In genomic region chr2:202158796-202159195, GRCh38 we compare ENCODE assay signal across 12 cellular contexts.
DNase-seq lines count a peak whose midpoint lies in the region; FAIRE-seq and TF ChIP-seq lines count a peak whose summit lies in the region.
"Had no signal": no experiment of that assay in that cellular context is flagged by ENCODE, and none has a peak within 500 bp of the region (broad histone marks: within the 10 kb centered on the region; RNA-seq: fewer than 3 reads in every experiment).

No MANE protein-coding gene starts in this region.

- H3K4me1 ChIP-seq in astrocyte (ENCODE audit: insufficient read depth, low read length) (peaks cover 9% of the 10 kb centered on the region), kidney (ENCODE audit: control insufficient read depth in 1 of 2, insufficient read depth in 1 of 2, low read depth in 1 of 2, low read length in 2 of 2) (no peaks in the 10 kb centered on the region)
- H3K4me1 ChIP-seq: HAP-1 had no signal

- peak; percentile 17 for FAIRE-seq in astrocyte (lab: Jason Lieb, UNC)
- no peak for FAIRE-seq in H54 (lab: Jason Lieb, UNC)
- no peak for FAIRE-seq in kidney (lab: Jason Lieb, UNC)
- FAIRE-seq: endothelial cell of umbilical vein had no signal

- DNase-seq in Calu3, result peak; percentile 30
- DNase-seq in astrocyte (ENCODE audit: low read depth), result no peak
- no peak for DNase-seq in kidney epithelial cell (ENCODE audit: low read depth)
- no peak for DNase-seq in T-helper 2 cell treated with Interferon-gamma antibody and Interleukin-4, amounts not matched to agents 5 μg/mL and 100 μg/mL, for 36 hours (ENCODE audit: low spot score)
- no peak for DNase-seq in H54 (ENCODE audit: insufficient read length, low spot score)
- no peak for DNase-seq in kidney
- DNase-seq in GDM1 (lab: John Stamatoyannopoulos, UW), result no peak
- DNase-seq: NCI-H1436 treated with DMSO at 0.1 percent for 48 hours; stimulated activated naive CD4-positive, alpha-beta T cell treated with Interleukin-2 at 50 U/mL for 16 hours had no signal

- peak; percentile 60 for TF ChIP-seq RAD21 in Ishikawa (IDR thresholded peaks at IDR 0.05; ENCODE audit: low read depth)

- H3K27me3 Mint-ChIP-seq in Calu3 (ENCODE audit: unreplicated experiment), result no peaks in the 10 kb centered on the region
- peaks cover 6% of the 10 kb centered on the region for H3K27me3 Mint-ChIP-seq in astrocyte (ENCODE audit: low read depth, unreplicated experiment)
- peaks cover 1% of the 10 kb centered on the region for H3K27me3 Mint-ChIP-seq in T-helper 2 cell treated with Interferon-gamma antibody and Interleukin-4, amounts not matched to agents 5 μg/mL and 100 μg/mL, for 36 hours (ENCODE audit: low read depth)

- no TSS peak for BruUV-seq in Calu3 (replicated peaks; lab: Mats Ljungman, UMichigan)

- no peak overlapping the region for H3K9ac ChIP-seq in astrocyte (ENCODE audit: low read length)
- H3K9ac ChIP-seq in kidney (ENCODE audit: low read length in 2 of 2), result no peak overlapping the region

- H3K4me3 Mint-ChIP-seq in Calu3 (ENCODE audit: low read depth, unreplicated experiment) (no peak overlapping the region), astrocyte (ENCODE audit: unreplicated experiment) (no peak overlapping the region)
- H3K4me3 Mint-ChIP-seq in T-helper 2 cell treated with Interferon-gamma antibody and Interleukin-4, amounts not matched to agents 5 μg/mL and 100 μg/mL, for 36 hours, result no peak overlapping the region

- H3K4me3 ChIP-seq in astrocyte (ENCODE audit: insufficient read depth, low read depth, low read length) (no peak overlapping the region), kidney epithelial cell (ENCODE audit: low read depth, low read length) (no peak overlapping the region), kidney (ENCODE audit: low read length in 2 of 2) (no peak overlapping the region)
- H3K4me3 ChIP-seq: HAP-1 had no signal

- H3K9me3 ChIP-seq in astrocyte (ENCODE audit: insufficient read depth, low read depth, low read length), result no peaks in the 10 kb centered on the region
- no peaks in the 10 kb centered on the region for H3K9me3 ChIP-seq in kidney (ENCODE audit: control insufficient read depth in 1 of 2, low read length in 2 of 2)
- H3K9me3 ChIP-seq: HAP-1 had no signal

- intact Hi-C loops in Calu3 (cut with micrococcal nuclease; ENCODE audit: unreplicated experiment), result loop anchor here (5.0 kb wide), 3 partner anchors 51 to 361 kb away; no protein-coding TSS in a partner anchor
- intact Hi-C loops in kidney (cut with DNase I), result no loop called here

- no peak overlapping the region for H2AFZ ChIP-seq in astrocyte (ENCODE audit: low read depth, low read length)

- H3K36me3 Mint-ChIP-seq in Calu3 (ENCODE audit: insufficient read depth, unreplicated experiment) (no peaks in the 10 kb centered on the region), astrocyte (ENCODE audit: low read depth, unreplicated experiment) (no peaks in the 10 kb centered on the region)
- H3K36me3 Mint-ChIP-seq in T-helper 2 cell treated with Interferon-gamma antibody and Interleukin-4, amounts not matched to agents 5 μg/mL and 100 μg/mL, for 36 hours (ENCODE audit: low read depth), result no peaks in the 10 kb centered on the region

- no peaks in the 10 kb centered on the region for H3K79me2 ChIP-seq in astrocyte (ENCODE audit: insufficient read depth, low read length)

- H3K27ac ChIP-seq in astrocyte (ENCODE audit: low read depth, low read length) (no peak overlapping the region), kidney (ENCODE audit: low read depth in 2 of 2, low read length in 2 of 2) (no peak overlapping the region)

- H3K4me1 Mint-ChIP-seq in Calu3 (ENCODE audit: low read depth, unreplicated experiment) (no peaks in the 10 kb centered on the region), astrocyte (ENCODE audit: low read depth, unreplicated experiment) (peaks cover 7% of the 10 kb centered on the region)
- peaks cover 3% of the 10 kb centered on the region for H3K4me1 Mint-ChIP-seq in T-helper 2 cell treated with Interferon-gamma antibody and Interleukin-4, amounts not matched to agents 5 μg/mL and 100 μg/mL, for 36 hours (ENCODE audit: low read depth)

- H3K27me3 ChIP-seq in astrocyte (ENCODE audit: insufficient read depth, low read length), result no peaks in the 10 kb centered on the region
- no peaks in the 10 kb centered on the region for H3K27me3 ChIP-seq in kidney epithelial cell (ENCODE audit: control insufficient read depth, insufficient read depth, low read length)

- H4K20me1 ChIP-seq in astrocyte (ENCODE audit: insufficient read depth, low read length), result no peaks in the 10 kb centered on the region

- TF ChIP-seq POLR2A in H54 (IDR thresholded peaks at IDR 0.05; ENCODE audit: low read depth, low read length), result no peak

- no peak for TF ChIP-seq EP300 in Ishikawa (IDR thresholded peaks at IDR 0.05; ENCODE audit: borderline replicate concordance)

- CTCF ChIA-PET in Calu3 (lab: Charles Lee), result interaction anchor here (1.0 to 2.2 kb wide), 3 partner anchors 292 to 362 kb away, joined by 3 to 15 read pairs (median 4); no protein-coding TSS in a partner anchor

- H3K9me3 Mint-ChIP-seq in Calu3 (ENCODE audit: low read depth, unreplicated experiment), result no peaks in the 10 kb centered on the region
- peaks cover 1% of the 10 kb centered on the region for H3K9me3 Mint-ChIP-seq in astrocyte (ENCODE audit: unreplicated experiment)
- no peaks in the 10 kb centered on the region for H3K9me3 Mint-ChIP-seq in T-helper 2 cell treated with Interferon-gamma antibody and Interleukin-4, amounts not matched to agents 5 μg/mL and 100 μg/mL, for 36 hours

- H3K27ac Mint-ChIP-seq in Calu3 (ENCODE audit: unreplicated experiment), result no peak overlapping the region
- no peak overlapping the region for H3K27ac Mint-ChIP-seq in astrocyte (ENCODE audit: unreplicated experiment)
- H3K27ac Mint-ChIP-seq in T-helper 2 cell treated with Interferon-gamma antibody and Interleukin-4, amounts not matched to agents 5 μg/mL and 100 μg/mL, for 36 hours, result no peak overlapping the region

- no peak for TF ChIP-seq CTCF in Calu3 (IDR thresholded peaks at IDR 0.05; ENCODE audit: unreplicated experiment)
- TF ChIP-seq CTCF in astrocyte (IDR thresholded peaks at IDR 0.05; ENCODE audit: insufficient read depth, low read depth, low read length), result no peak
- peak; percentile 28 for TF ChIP-seq CTCF in kidney epithelial cell (IDR thresholded peaks at IDR 0.05; ENCODE audit: insufficient read depth, low read length, poor library complexity, severe bottlenecking)
- TF ChIP-seq CTCF in kidney (IDR thresholded peaks at IDR 0.05; ENCODE audit: borderline replicate concordance, extremely low read depth, insufficient read depth), result no peak

- H3K36me3 ChIP-seq in astrocyte (ENCODE audit: insufficient read depth, low read length) (no peaks in the 10 kb centered on the region), kidney epithelial cell (ENCODE audit: control insufficient read depth, insufficient read depth, low read length) (no peaks in the 10 kb centered on the region), kidney (ENCODE audit: control insufficient read depth in 1 of 2, insufficient read depth in 2 of 2, low read length in 2 of 2) (no peaks in the 10 kb centered on the region)
- H3K36me3 ChIP-seq: HAP-1 had no signal

- no peak overlapping the region for H3K4me2 ChIP-seq in astrocyte (ENCODE audit: low read length)

TF ChIP-seq in Ishikawa, 13 proteins besides CTCF, POLR2A, EP300 and RAD21:
- TF ChIP-seq CREB1 (IDR thresholded peaks at IDR 0.05; ENCODE audit: low read depth) (no peak), MAX (IDR thresholded peaks at IDR 0.05) (no peak), CEBPB (IDR thresholded peaks at IDR 0.05) (no peak), EGR1 (IDR thresholded peaks at IDR 0.05) (no peak), YY1 (IDR thresholded peaks at IDR 0.05; ENCODE audit: low read depth) (no peak), REST (IDR thresholded peaks at IDR 0.05; ENCODE audit: low read depth) (no peak), ZBTB7A (IDR thresholded peaks at IDR 0.05; ENCODE audit: low read depth) (no peak), FOXM1 (IDR thresholded peaks at IDR 0.05; ENCODE audit: borderline replicate concordance, low read depth) (no peak), TEAD4 (IDR thresholded peaks at IDR 0.05) (no peak), NFIC (IDR thresholded peaks at IDR 0.05) (no peak), TAF1 (IDR thresholded peaks at IDR 0.05; ENCODE audit: low read depth) (no peak), TCF12 (IDR thresholded peaks at IDR 0.05; ENCODE audit: low read depth) (no peak), USF1 (IDR thresholded peaks at IDR 0.05) (no peak)
